In genomic region chr10:63376560-63377304, GRCh38 we compare ENCODE assay signal across 8 cellular contexts.
DNase-seq lines count a peak whose midpoint lies in the region; ATAC-seq and TF ChIP-seq lines count a peak whose summit lies in the region.

No MANE protein-coding gene starts in this region.

- no peaks in the 10 kb centered on the region for H3K27me3 ChIP-seq in CD8-positive, alpha-beta memory T cell (ENCODE audit: insufficient read depth, low read length, poor library complexity, severe bottlenecking)

- no peaks in the 10 kb centered on the region for H3K9me3 ChIP-seq in CD8-positive, alpha-beta memory T cell (ENCODE audit: low read length)

- no peaks in the 10 kb centered on the region for H3K27me3 Mint-ChIP-seq in CD8-positive, alpha-beta memory T cell

- no peak for TF ChIP-seq CTCF in GM10248 (IDR thresholded peaks at IDR 0.05; ENCODE audit: control extremely low read depth, extremely low read depth, low read depth, missing control alignments)
- TF ChIP-seq CTCF in fibroblast of villous mesenchyme (IDR thresholded peaks at IDR 0.05; ENCODE audit: insufficient read depth, low read depth, low read length) = no peak

- H3K36me3 ChIP-seq in CD8-positive, alpha-beta memory T cell (ENCODE audit: insufficient read depth, low read length) = no peaks in the 10 kb centered on the region

- H3K4me1 Mint-ChIP-seq in CD8-positive, alpha-beta memory T cell = peaks cover 26 to 47% (median 43%) of the 10 kb centered on the region in 3 donors

- peak overlapping the region in 2 of 7 donors; percentile 26 to 66 for H3K4me3 Mint-ChIP-seq in CD8-positive, alpha-beta memory T cell

- POLR2A ChIA-PET in GM10248 (lab: Yijun Ruan, JAX) = no interaction called here
- POLR2A ChIA-PET in CD8-positive, alpha-beta memory T cell (lab: Charles Lee) = no interaction called here

- peaks cover 0 to 10% (median 4%) of the 10 kb centered on the region in 3 donors for H3K36me3 Mint-ChIP-seq in CD8-positive, alpha-beta memory T cell

- no peaks in the 10 kb centered on the region for H3K4me1 ChIP-seq in CD8-positive, alpha-beta memory T cell (ENCODE audit: insufficient read depth, low read length)

- no peak overlapping the region for H3K27ac ChIP-seq in CD8-positive, alpha-beta memory T cell (ENCODE audit: low read depth, low read length)

- peak; percentile 60 for DNase-seq in GM10248 (ENCODE audit: extremely low spot score)
- peak; percentile 81 for DNase-seq in LHCN-M2 (ENCODE audit: low read depth)
- DNase-seq in fibroblast of villous mesenchyme (ENCODE audit: low read depth) = peak; percentile 72
- no peak for DNase-seq in CD8-positive, alpha-beta memory T cell
- DNase-seq in mesenteric fat pad (ENCODE audit: low spot score) = no peak
- no peak for DNase-seq in NCI-H1694 treated with DMSO at 0.1 percent for 48 hours (lab: John Stamatoyannopoulos, UW)
- DNase-seq in NCI-H510A treated with DMSO at 0.1 percent for 48 hours (lab: John Stamatoyannopoulos, UW) = no peak

- no peaks in the 10 kb centered on the region for H3K9me3 Mint-ChIP-seq in CD8-positive, alpha-beta memory T cell

- H3K4me3 ChIP-seq in fibroblast of villous mesenchyme (ENCODE audit: low read depth, low read length) = peak overlapping the region; percentile 21
- H3K4me3 ChIP-seq in CD8-positive, alpha-beta memory T cell (ENCODE audit: low read length) = no peak overlapping the region

- CTCF ChIA-PET in GM10248 (lab: Yijun Ruan, JAX) = interaction anchor here (0.7 to 1.4 kb wide), 3 partner anchors 9 to 68 kb away, joined by 3 to 4 read pairs (median 3); no protein-coding TSS in a partner anchor
- CTCF ChIA-PET in CD8-positive, alpha-beta memory T cell (lab: Charles Lee) = no interaction called here

- peak; percentile 95 for ATAC-seq in GM21825 (IDR thresholded peaks at IDR 0.05; ENCODE audit: unreplicated experiment)

- H3K27ac Mint-ChIP-seq in CD8-positive, alpha-beta memory T cell = peak overlapping the region in 4 of 8 donors; percentile 32 to 60 (median 48)

Comparison
In these comparisons a context has a peak if more than half of its experiments do, and no peak if none do; other contexts are left out.
1. DNase-seq: peak in GM10248 (single experiment), LHCN-M2 (single experiment) and fibroblast of villous mesenchyme (single experiment); none in CD8-positive, alpha-beta memory T cell (0 of 5), mesenteric fat pad (single experiment), NCI-H1694 treated with DMSO at 0.1 percent for 48 hours (single experiment) and NCI-H510A treated with DMSO at 0.1 percent for 48 hours (single experiment).